ENCODE assay signal across 8 cellular contexts in the genomic region with DNA sequence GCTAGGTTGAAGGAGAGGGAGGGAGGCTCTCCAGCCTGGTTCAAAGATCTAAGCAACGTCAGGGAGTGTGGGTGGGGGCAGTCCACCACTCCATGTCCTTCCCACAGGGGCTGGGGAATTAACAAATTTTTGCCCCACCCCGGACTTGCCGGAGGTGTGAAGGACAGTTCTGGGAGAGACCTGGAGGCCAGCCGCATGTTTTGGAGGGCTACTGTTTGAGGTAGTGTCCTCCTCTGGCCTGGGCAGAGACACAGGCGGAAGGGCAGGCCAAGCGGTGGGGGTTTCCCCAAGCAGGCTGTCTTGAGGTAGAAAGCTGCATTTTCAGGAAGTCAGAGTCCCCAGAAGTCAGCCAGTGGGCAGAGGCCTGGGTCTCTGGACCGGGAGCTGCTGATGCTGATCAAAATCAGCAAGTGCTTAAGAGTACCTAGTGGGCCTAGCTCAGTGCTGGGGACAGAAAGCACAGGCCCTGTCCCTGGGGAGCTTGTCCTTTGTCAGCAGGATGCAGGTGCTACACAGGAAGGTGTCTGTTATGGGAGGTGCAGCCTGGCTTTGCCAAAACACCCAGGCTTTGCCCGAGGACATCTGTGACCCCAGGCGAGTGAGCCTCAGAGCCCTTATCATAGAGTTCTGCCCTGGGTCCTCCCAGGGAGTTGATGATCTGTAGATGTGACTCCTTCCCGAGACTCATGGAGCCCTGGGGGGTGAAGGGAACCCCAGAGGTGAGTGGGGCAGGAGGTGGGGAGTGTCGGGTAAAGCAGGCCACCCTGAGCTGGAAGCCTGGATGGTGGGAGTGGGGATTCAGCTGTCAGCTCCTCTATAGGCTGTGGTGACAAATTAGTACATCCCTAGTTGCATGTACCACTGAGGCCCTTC. TPM values are rescaled to one million over a fixed set of nuclear protein-coding genes. Genes with fewer than 3 reads are reported as not detected.
DNase-seq lines count a peak whose midpoint lies in the region; ATAC-seq and TF ChIP-seq lines count a peak whose summit lies in the region.

No MANE protein-coding gene starts in this region.

- TF ChIP-seq CTCF in H9 (conservative IDR thresholded peaks at IDR 0.05) = no peak
- TF ChIP-seq CTCF in RWPE2 (IDR thresholded peaks at IDR 0.05; ENCODE audit: poor library complexity, severe bottlenecking) = no peak
- no peak for TF ChIP-seq CTCF in Calu3 (IDR thresholded peaks at IDR 0.05; ENCODE audit: unreplicated experiment)

- H4K91ac ChIP-seq in H9 (ENCODE audit: insufficient read length, low read depth, low read length) = no peak overlapping the region

- BruUV-seq in Calu3 (replicated peaks; lab: Mats Ljungman, UMichigan) = no TSS peak

- intact Hi-C loops in Calu3 (cut with micrococcal nuclease; ENCODE audit: unreplicated experiment) = no loop called here

- H3K4me3 ChIP-seq in RWPE2 (ENCODE audit: severe bottlenecking) = no peak overlapping the region

- no peak overlapping the region for H3K4ac ChIP-seq in H9 (ENCODE audit: low read depth, low read length)

- no peaks in the 10 kb centered on the region for H3K79me1 ChIP-seq in H9 (ENCODE audit: insufficient read depth, low read depth, low read length, poor library complexity, severe bottlenecking)

- no peak overlapping the region for H2BK12ac ChIP-seq in H9 (ENCODE audit: insufficient read length, low read depth, low read length)

- H4K5ac ChIP-seq in H9 (ENCODE audit: insufficient read length, low read depth, low read length) = no peak overlapping the region

- H3K23me2 ChIP-seq in H9 (ENCODE audit: insufficient read length, low read depth, low read length, poor library complexity, severe bottlenecking) = no peaks in the 10 kb centered on the region

- H2AK5ac ChIP-seq in H9 (ENCODE audit: insufficient read length, low read length) = no peak overlapping the region

- H3K9me3 ChIP-seq in H9 (ENCODE audit: control insufficient read depth, low read depth, low read length) = no peaks in the 10 kb centered on the region
- no peaks in the 10 kb centered on the region for H3K9me3 ChIP-seq in RWPE2 (ENCODE audit: severe bottlenecking)

- H3K9me3 Mint-ChIP-seq in H9 (no peaks in the 10 kb centered on the region), memory B cell (no peaks in the 10 kb centered on the region), Calu3 (ENCODE audit: low read depth, unreplicated experiment) (no peaks in the 10 kb centered on the region)

- H3K79me2 ChIP-seq in H9 (ENCODE audit: insufficient read depth, low read length) = no peaks in the 10 kb centered on the region

- no peak overlapping the region for H3K56ac ChIP-seq in H9 (ENCODE audit: insufficient read length, low read depth, low read length)

- no peak overlapping the region; the same call in 1 of the 2 replicates for H3K14ac ChIP-seq in H9 (ENCODE audit: insufficient read depth, low read length)

- H3K27me3 Mint-ChIP-seq in H9 (ENCODE audit: low read depth) (no peaks in the 10 kb centered on the region), memory B cell (no peaks in the 10 kb centered on the region), Calu3 (ENCODE audit: unreplicated experiment) (no peaks in the 10 kb centered on the region)

- no peak overlapping the region for H3K4me2 ChIP-seq in H9 (ENCODE audit: insufficient read depth, insufficient read length, low read length)

- H3K4me3 Mint-ChIP-seq in H9 (no peak overlapping the region), memory B cell (peak overlapping the region; percentile 82), Calu3 (ENCODE audit: low read depth, unreplicated experiment) (no peak overlapping the region)

- no CpG with 5 or more reads among the region's 11 CpGs for WGBS in H9 (ENCODE audit: extremely low coverage, insufficient read length, low lambda C conversion rate)

- ATAC-seq in GM18868 (IDR thresholded peaks at IDR 0.05; ENCODE audit: unreplicated experiment) (peak; percentile 44), RWPE2 (ENCODE audit: low read depth) (no peak), memory B cell (ENCODE audit: low read depth) (peak; percentile 65)

- H4K20me1 ChIP-seq in H9 (ENCODE audit: control insufficient read depth, insufficient read depth, insufficient read length) = no peaks in the 10 kb centered on the region

- H3K27ac Mint-ChIP-seq in H9 (peak overlapping the region; percentile 28 to 87 (median 86); a peak in 6 of 7 replicates), memory B cell (peak overlapping the region; percentile 99), Calu3 (ENCODE audit: unreplicated experiment) (no peak overlapping the region)

- H3K36me3 Mint-ChIP-seq in H9 (ENCODE audit: insufficient read depth in 1 of 3, low read depth in 3 of 3) (peaks cover 5 to 84% (median 40%) of the 10 kb centered on the region in 3 experiments; a peak in 6 of 7 replicates), memory B cell (peaks cover 20% of the 10 kb centered on the region), Calu3 (ENCODE audit: insufficient read depth, unreplicated experiment) (peaks cover 34% of the 10 kb centered on the region)

- H3K4me1 ChIP-seq in H9 (ENCODE audit: insufficient read depth, low read length) (peaks cover 4% of the 10 kb centered on the region; the same call in 1 of the 2 replicates), RWPE2 (ENCODE audit: insufficient read depth, poor library complexity, severe bottlenecking) (peaks cover 7% of the 10 kb centered on the region)

- H2BK20ac ChIP-seq in H9 (ENCODE audit: low read depth, low read length, poor library complexity, severe bottlenecking) = no peak overlapping the region

- H3T11ph ChIP-seq in H9 (ENCODE audit: low read length) = no peak overlapping the region

- CTCF ChIA-PET in Calu3 (lab: Charles Lee) = interaction anchor here (0.6 kb wide), 1 partner anchor 139 kb away, joined by 5 read pairs; no protein-coding TSS in a partner anchor

- H3K4me1 Mint-ChIP-seq in H9 = peaks cover 40 to 47% of the 10 kb centered on the region in 2 experiments
- H3K4me1 Mint-ChIP-seq in memory B cell = peaks cover 60% of the 10 kb centered on the region
- H3K4me1 Mint-ChIP-seq in Calu3 (ENCODE audit: low read depth, unreplicated experiment) = no peaks in the 10 kb centered on the region

- no peak overlapping the region for H3K23ac ChIP-seq in H9 (ENCODE audit: insufficient read length, low read depth, low read length)

- no peak overlapping the region for H3K9ac ChIP-seq in H9 (ENCODE audit: extremely low read depth, insufficient read length, low read length)

- no peak overlapping the region for H3K18ac ChIP-seq in H9 (ENCODE audit: insufficient read length, low read depth, low read length)

- no peak overlapping the region for H4K8ac ChIP-seq in H9 (replicated peaks; ENCODE audit: insufficient read length, low read depth, low read length)

- no peak overlapping the region for H2AFZ ChIP-seq in H9 (ENCODE audit: low read length)

- no peak overlapping the region for H2BK15ac ChIP-seq in H9 (ENCODE audit: low read depth, low read length)

- no peak overlapping the region for H2BK120ac ChIP-seq in H9 (ENCODE audit: low read depth, low read length, poor library complexity, severe bottlenecking)

- H2BK5ac ChIP-seq in H9 (ENCODE audit: insufficient read length, low read length) = no peak overlapping the region

- no peaks in the 10 kb centered on the region for H3K27me3 ChIP-seq in H9 (ENCODE audit: insufficient read depth, low read length)
- H3K27me3 ChIP-seq in RWPE2 (ENCODE audit: insufficient read depth, poor library complexity, severe bottlenecking) = no peaks in the 10 kb centered on the region

- H3K36me3 ChIP-seq in RWPE2 (ENCODE audit: low read depth) = peaks cover 86% of the 10 kb centered on the region

- H3K27ac ChIP-seq in H9 (ENCODE audit: insufficient read length, low read depth, low read length) = no peak overlapping the region
- H3K27ac ChIP-seq in RWPE2 (ENCODE audit: poor library complexity, severe bottlenecking) = no peak overlapping the region

- DNase-seq in H9 (no peak), RWPE2 (ENCODE audit: low spot score) (peak; percentile 71), memory B cell (ENCODE audit: low spot score in 2 of 2) (peak; percentile 64 to 66), mucosa of gallbladder (ENCODE audit: low spot score) (no peak), Calu3 (no peak), HuH-7 (ENCODE audit: low spot score) (no peak), SKM-1 (lab: John Stamatoyannopoulos, UW; ENCODE audit: unreplicated experiment) (no peak)

RNA-seq across cellular contexts. Expression of a gene that starts 18.6 kb away (rescaled TPM):
- 99.7 and 101 TPM in 2 replicates for total RNA-seq in H9 (2021)
- total RNA-seq in mucosa of gallbladder = 83.1 TPM
- 93.4 and 128 TPM in 2 replicates for total RNA-seq in Calu3 (2022)

Comparison
In these comparisons a context has a peak if more than half of its experiments do, and no peak if none do; other contexts are left out.
1. DNase-seq: peak in RWPE2 (single experiment) and memory B cell (2 of 2); none in H9 (single experiment), mucosa of gallbladder (single experiment), Calu3 (single experiment), HuH-7 (single experiment) and SKM-1 (single experiment).